ENCODE assay signal across 20 cellular contexts in the genomic region with DNA sequence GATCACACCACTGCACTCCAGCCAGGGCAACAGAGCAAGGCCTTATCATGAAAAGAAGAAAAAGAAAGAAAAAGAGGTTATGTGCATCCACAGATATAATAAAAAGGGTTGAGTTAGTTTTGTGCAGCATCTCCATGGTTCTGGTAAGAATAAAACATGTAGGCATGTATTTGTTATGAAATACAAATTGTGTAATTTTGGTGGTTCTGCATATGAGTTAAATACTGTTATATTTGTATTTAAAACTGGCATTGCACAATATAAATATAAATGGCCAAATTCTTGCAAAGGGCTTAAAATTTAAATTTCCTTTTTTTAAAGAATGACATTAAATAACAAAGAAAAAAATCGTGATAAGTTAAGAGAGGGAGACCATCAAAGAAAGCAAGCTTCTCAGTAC.
"Had no signal": no experiment of that assay in that cellular context is flagged by ENCODE, and none has a peak within 500 bp of the region (broad histone marks: within the 10 kb centered on the region; RNA-seq: fewer than 3 reads in every experiment).

No MANE protein-coding gene starts in this region.

- DNase-seq: cortex of kidney; foreskin melanocyte; glutamatergic neuron; heart right ventricle; hippocampal formation; left cardiac atrium; left lung; mucosa of descending colon; naive B cell; nephron progenitor cell; nucleus accumbens; right cardiac atrium; spleen; stimulated activated CD4-positive, alpha-beta T cell treated with anti-CD3 and anti-CD28 coated beads, Interleukin-4, amount 100 ng/mL, for 4 hours; stimulated activated naive B cell treated with anti-CD40 and anti-IgM and Interleukin-4, amounts not matched to agents 10 μg/mL and 1 μg/mL and 100 μg/mL, for 72 hours; upper lobe of left lung had no signal

- H3K4me3 ChIP-seq: heart right ventricle, left lung, mucosa of descending colon, prostate gland, skin epidermis, spleen, thoracic aorta, tibial nerve, upper lobe of left lung had no signal

- H3K27ac ChIP-seq: heart right ventricle, left lung, prostate gland, spleen, thoracic aorta, tibial nerve, upper lobe of left lung had no signal
